22 cellular contexts compared by ENCODE assay signal in the genomic region with DNA sequence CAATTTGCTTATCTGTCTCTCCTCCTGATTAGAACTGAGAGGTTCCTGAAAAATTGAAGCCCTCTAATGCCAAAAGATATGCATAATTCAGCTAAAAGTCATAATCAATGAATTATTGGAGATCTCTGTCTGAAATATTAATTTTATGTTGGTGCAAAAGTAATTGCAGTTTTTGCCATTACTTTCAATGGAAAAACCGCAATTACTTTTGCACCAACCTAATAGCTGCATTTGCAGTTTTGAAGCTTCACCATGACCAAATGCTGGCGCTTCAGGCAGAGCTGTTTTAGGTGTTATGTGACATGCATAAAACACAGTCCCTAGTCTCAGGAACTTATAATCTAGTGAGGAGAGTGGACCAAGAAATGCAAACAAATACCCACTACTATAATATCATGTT. TPM values are rescaled to one million over a fixed set of nuclear protein-coding genes. Genes with fewer than 3 reads are reported as not detected.
DNase-seq lines count a peak whose midpoint lies in the region; ATAC-seq and TF ChIP-seq lines count a peak whose summit lies in the region.
"Had no signal": no experiment of that assay in that cellular context is flagged by ENCODE, and none has a peak within 500 bp of the region (broad histone marks: within the 10 kb centered on the region; RNA-seq: fewer than 3 reads in every experiment).

No MANE protein-coding gene starts in this region.

- no peaks in the 10 kb centered on the region for H4K20me1 ChIP-seq in SK-N-SH (ENCODE audit: insufficient read depth)

- no peak overlapping the region for H3K4me3 ChIP-seq in SK-N-SH (ENCODE audit: low read depth in 2 of 2, low read length in 1 of 2)

- no peaks in the 10 kb centered on the region for H3F3A ChIP-seq in SK-N-SH (replicated peaks; ENCODE audit: insufficient read depth)

- H3K4me2 ChIP-seq in SK-N-SH = no peak overlapping the region

- DNase-seq in activated CD8-positive, alpha-beta memory T cell treated with anti-CD3 and anti-CD28 coated beads, Interleukin-2, amount 10 ng/mL, durations not matched to agents 7 days and 5 days = no peak
- DNase-seq in activated CD8-positive, alpha-beta memory T cell treated with anti-CD3 and anti-CD28 coated beads, Interleukin-2, amount 50 U/mL, for 48 hours = no peak
- DNase-seq in HEK293T (ENCODE audit: extremely low spot score) (no peak), natural killer cell (no peak), SK-N-SH (no peak)
- no peak for DNase-seq in activated naive CD8-positive, alpha-beta T cell treated with anti-CD3 and anti-CD28 coated beads, Interleukin-2, amount 10 ng/mL, durations not matched to agents 7 days and 5 days
- DNase-seq in activated CD4-positive, alpha-beta T cell treated with anti-CD3 and anti-CD28 coated beads, Interleukin-2, amount 10 ng/mL, durations not matched to agents 7 days and 5 days = no peak
- DNase-seq: 8988T; AML-193; C1 segment of cervical spinal cord; CD8-positive, alpha-beta T cell; NCI-H1092 treated with DMSO at 0.1 percent for 48 hours; NCI-H1436 treated with DMSO at 0.1 percent for 48 hours; NCI-H1930; NCI-H2227 treated with DMSO at 0.1 percent for 48 hours; NCI-H510A; NCI-H774; NK-92 treated with Interleukin-12 subunit alpha and Interleukin-12 subunit beta, amount 100 ng/mL, for 24 hours had no signal

- CTCF ChIA-PET in activated CD8-positive, alpha-beta memory T cell treated with anti-CD3 and anti-CD28 coated beads, Interleukin-2, amount 10 ng/mL, durations not matched to agents 7 days and 5 days (lab: Charles Lee) = interaction anchor here (1.1 to 2.6 kb wide), 5 partner anchors 8 to 46 kb away, joined by 3 to 6 read pairs (median 4); a partner anchor contains a TSS
- CTCF ChIA-PET in HEK293T (lab: Yijun Ruan, JAX) (no interaction called here), SK-N-SH (lab: Yijun Ruan, JAX) (no interaction called here)
- CTCF ChIA-PET in activated CD4-positive, alpha-beta T cell treated with anti-CD3 and anti-CD28 coated beads, Interleukin-2, amount 10 ng/mL, durations not matched to agents 7 days and 5 days (lab: Charles Lee) = interaction anchor here (1.2 to 1.4 kb wide), 2 partner anchors 83 to 103 kb away, joined by 3 read pairs; no protein-coding TSS in a partner anchor

- POLR2A ChIA-PET in HEK293T (lab: Yijun Ruan, JAX) (no interaction called here), SK-N-SH (lab: Yijun Ruan, JAX) (no interaction called here)
- POLR2A ChIA-PET in activated naive CD8-positive, alpha-beta T cell treated with anti-CD3 and anti-CD28 coated beads, Interleukin-2, amount 10 ng/mL, durations not matched to agents 7 days and 5 days (lab: Charles Lee) = interaction anchor here (2.5 kb wide), 1 partner anchor 10 kb away, joined by 10 read pairs; no protein-coding TSS in a partner anchor
- POLR2A ChIA-PET in activated CD4-positive, alpha-beta T cell treated with anti-CD3 and anti-CD28 coated beads, Interleukin-2, amount 10 ng/mL, durations not matched to agents 7 days and 5 days (lab: Charles Lee) = no interaction called here

- 66% methylated on average over 2 of the region's 2 CpGs for WGBS in SK-N-SH (ENCODE audit: low lambda C conversion rate)

- TF ChIP-seq RAD21 in SK-N-SH (IDR thresholded peaks at IDR 0.05; ENCODE audit: low read length) = no peak

- no peak overlapping the region; the same call in 1 of the 2 replicates for H2AFZ ChIP-seq in SK-N-SH (ENCODE audit: low read depth)

- H3K36me3 Mint-ChIP-seq in activated CD8-positive, alpha-beta memory T cell treated with anti-CD3 and anti-CD28 coated beads, Interleukin-2, amount 10 ng/mL, durations not matched to agents 7 days and 5 days = peaks cover 8% of the 10 kb centered on the region
- peaks cover 11% of the 10 kb centered on the region for H3K36me3 Mint-ChIP-seq in activated naive CD8-positive, alpha-beta T cell treated with anti-CD3 and anti-CD28 coated beads, Interleukin-2, amount 10 ng/mL, durations not matched to agents 7 days and 5 days
- H3K36me3 Mint-ChIP-seq in natural killer cell = no peaks in the 10 kb centered on the region
- H3K36me3 Mint-ChIP-seq in activated CD4-positive, alpha-beta T cell treated with anti-CD3 and anti-CD28 coated beads, Interleukin-2, amount 10 ng/mL, durations not matched to agents 7 days and 5 days (ENCODE audit: low read depth) = peaks cover 8% of the 10 kb centered on the region
- H3K36me3 Mint-ChIP-seq: CD8-positive, alpha-beta T cell had no signal

- H3K36me3 ChIP-seq in SK-N-SH (replicated peaks in 1 of 2; ENCODE audit: control insufficient read depth in 1 of 2, insufficient read depth in 2 of 2, low read length in 1 of 2) = no peaks in the 10 kb centered on the region

- H3K9me3 Mint-ChIP-seq in activated CD8-positive, alpha-beta memory T cell treated with anti-CD3 and anti-CD28 coated beads, Interleukin-2, amount 10 ng/mL, durations not matched to agents 7 days and 5 days (ENCODE audit: low read depth) = peaks cover 2% of the 10 kb centered on the region
- H3K9me3 Mint-ChIP-seq in activated naive CD8-positive, alpha-beta T cell treated with anti-CD3 and anti-CD28 coated beads, Interleukin-2, amount 10 ng/mL, durations not matched to agents 7 days and 5 days = peaks cover 3% of the 10 kb centered on the region
- H3K9me3 Mint-ChIP-seq in natural killer cell = no peaks in the 10 kb centered on the region
- H3K9me3 Mint-ChIP-seq in activated CD4-positive, alpha-beta T cell treated with anti-CD3 and anti-CD28 coated beads, Interleukin-2, amount 10 ng/mL, durations not matched to agents 7 days and 5 days = peaks cover 5% of the 10 kb centered on the region
- H3K9me3 Mint-ChIP-seq: CD8-positive, alpha-beta T cell had no signal

- H3K27ac ChIP-seq in SK-N-SH (ENCODE audit: low read depth in 2 of 2, low read length in 1 of 2) = no peak overlapping the region

- no peaks in the 10 kb centered on the region for H3K9me2 ChIP-seq in SK-N-SH

- no peaks in the 10 kb centered on the region for H3K79me2 ChIP-seq in SK-N-SH (ENCODE audit: insufficient read depth)

- H3K9me3 ChIP-seq in SK-N-SH = no peaks in the 10 kb centered on the region

- no peak for TF ChIP-seq CTCF in natural killer cell (IDR thresholded peaks at IDR 0.05)
- TF ChIP-seq CTCF in SK-N-SH (IDR thresholded peaks at IDR 0.05) = no peak

- H3K27ac Mint-ChIP-seq in activated CD8-positive, alpha-beta memory T cell treated with anti-CD3 and anti-CD28 coated beads, Interleukin-2, amount 10 ng/mL, durations not matched to agents 7 days and 5 days = peak overlapping the region; percentile 66
- peak overlapping the region; percentile 27 for H3K27ac Mint-ChIP-seq in activated naive CD8-positive, alpha-beta T cell treated with anti-CD3 and anti-CD28 coated beads, Interleukin-2, amount 10 ng/mL, durations not matched to agents 7 days and 5 days
- H3K27ac Mint-ChIP-seq in natural killer cell = peak overlapping the region; percentile 68 to 84
- no peak overlapping the region for H3K27ac Mint-ChIP-seq in activated CD4-positive, alpha-beta T cell treated with anti-CD3 and anti-CD28 coated beads, Interleukin-2, amount 10 ng/mL, durations not matched to agents 7 days and 5 days
- H3K27ac Mint-ChIP-seq: CD8-positive, alpha-beta T cell had no signal

- intact Hi-C loops in natural killer cell (cut with micrococcal nuclease) = no loop called here

- H3K27me3 ChIP-seq in SK-N-SH (ENCODE audit: insufficient read depth) = no peaks in the 10 kb centered on the region

- H3K4me1 Mint-ChIP-seq in activated CD8-positive, alpha-beta memory T cell treated with anti-CD3 and anti-CD28 coated beads, Interleukin-2, amount 10 ng/mL, durations not matched to agents 7 days and 5 days = peaks cover 38% of the 10 kb centered on the region
- peaks cover 38% of the 10 kb centered on the region for H3K4me1 Mint-ChIP-seq in activated naive CD8-positive, alpha-beta T cell treated with anti-CD3 and anti-CD28 coated beads, Interleukin-2, amount 10 ng/mL, durations not matched to agents 7 days and 5 days
- H3K4me1 Mint-ChIP-seq in natural killer cell = peaks cover 28 to 30% of the 10 kb centered on the region in 2 donors
- peaks cover 36% of the 10 kb centered on the region for H3K4me1 Mint-ChIP-seq in activated CD4-positive, alpha-beta T cell treated with anti-CD3 and anti-CD28 coated beads, Interleukin-2, amount 10 ng/mL, durations not matched to agents 7 days and 5 days

- no peaks in the 10 kb centered on the region for H3K27me3 Mint-ChIP-seq in activated CD8-positive, alpha-beta memory T cell treated with anti-CD3 and anti-CD28 coated beads, Interleukin-2, amount 10 ng/mL, durations not matched to agents 7 days and 5 days
- H3K27me3 Mint-ChIP-seq in activated naive CD8-positive, alpha-beta T cell treated with anti-CD3 and anti-CD28 coated beads, Interleukin-2, amount 10 ng/mL, durations not matched to agents 7 days and 5 days = peaks cover 3% of the 10 kb centered on the region
- no peaks in the 10 kb centered on the region for H3K27me3 Mint-ChIP-seq in natural killer cell (ENCODE audit: low read depth in 2 of 2)
- peaks cover 32% of the 10 kb centered on the region for H3K27me3 Mint-ChIP-seq in activated CD4-positive, alpha-beta T cell treated with anti-CD3 and anti-CD28 coated beads, Interleukin-2, amount 10 ng/mL, durations not matched to agents 7 days and 5 days

- no peak overlapping the region for H3K4me3 Mint-ChIP-seq in activated CD8-positive, alpha-beta memory T cell treated with anti-CD3 and anti-CD28 coated beads, Interleukin-2, amount 10 ng/mL, durations not matched to agents 7 days and 5 days
- no peak overlapping the region for H3K4me3 Mint-ChIP-seq in activated naive CD8-positive, alpha-beta T cell treated with anti-CD3 and anti-CD28 coated beads, Interleukin-2, amount 10 ng/mL, durations not matched to agents 7 days and 5 days
- H3K4me3 Mint-ChIP-seq in natural killer cell = peak overlapping the region; percentile 76
- H3K4me3 Mint-ChIP-seq in activated CD4-positive, alpha-beta T cell treated with anti-CD3 and anti-CD28 coated beads, Interleukin-2, amount 10 ng/mL, durations not matched to agents 7 days and 5 days = no peak overlapping the region
- H3K4me3 Mint-ChIP-seq: CD8-positive, alpha-beta T cell had no signal

- no peaks in the 10 kb centered on the region; a peak in 1 of 4 replicates for H3K4me1 ChIP-seq in SK-N-SH (ENCODE audit: control insufficient read depth in 1 of 2, insufficient read depth in 2 of 2, low read depth in 1 of 2, low read length in 1 of 2)

- ATAC-seq in activated CD8-positive, alpha-beta memory T cell treated with anti-CD3 and anti-CD28 coated beads, Interleukin-2, amount 10 ng/mL, durations not matched to agents 7 days and 5 days = no peak
- no peak for ATAC-seq in activated naive CD8-positive, alpha-beta T cell treated with anti-CD3 and anti-CD28 coated beads, Interleukin-2, amount 10 ng/mL, durations not matched to agents 7 days and 5 days (ENCODE audit: low read depth)
- peak in 1 of 3 donors; percentile 52 for ATAC-seq in natural killer cell
- ATAC-seq: CD8-positive, alpha-beta T cell; HCT116 had no signal

- no peak overlapping the region for H3K9ac ChIP-seq in SK-N-SH

- no peak for TF ChIP-seq EP300 in SK-N-SH (IDR thresholded peaks at IDR 0.05; ENCODE audit: borderline replicate concordance in 1 of 2, low read depth in 1 of 2, low read length in 1 of 2)

RNA-seq across cellular contexts. Expression of a gene that starts 29.7 kb away (rescaled TPM):
- total RNA-seq in activated CD8-positive, alpha-beta memory T cell treated with anti-CD3 and anti-CD28 coated beads, Interleukin-2, amount 10 ng/mL, durations not matched to agents 7 days and 5 days = 10 to 100 TPM; 21.0 to 36.1 TPM
- total RNA-seq in activated naive CD8-positive, alpha-beta T cell treated with anti-CD3 and anti-CD28 coated beads, Interleukin-2, amount 10 ng/mL, durations not matched to agents 7 days and 5 days = 1 to 10 TPM; 4.5 to 4.6 TPM
- total RNA-seq in natural killer cell = 10 to 100 TPM; 22.1 to 44.5 (median 24.1) TPM
- 1 to 10 TPM; 1.4 to 1.6 TPM for total RNA-seq in activated CD4-positive, alpha-beta T cell treated with anti-CD3 and anti-CD28 coated beads, Interleukin-2, amount 10 ng/mL, durations not matched to agents 7 days and 5 days
- not detected in 2 replicates for polyA plus RNA-seq in SK-N-SH (2012; rRNA removed)
- not detected in 2 replicates for polyA plus RNA-seq in SK-N-SH (2012; cell fraction: cytosol; rRNA removed)
- polyA plus RNA-seq in SK-N-SH (2012; cell fraction: nucleus; rRNA removed) = not detected in 2 replicates
- total RNA-seq: Daoy, H1 had no signal
- polyA plus RNA-seq: AG04450, H1 had no signal

Comparison
In these comparisons a context has a peak if more than half of its experiments do, and no peak if none do; other contexts are left out.
1. CTCF ChIA-PET loops: an anchor here in activated CD8-positive, alpha-beta memory T cell treated with anti-CD3 and anti-CD28 coated beads, Interleukin-2, amount 10 ng/mL, durations not matched to agents 7 days and 5 days (1.1 to 2.6 kb wide) and activated CD4-positive, alpha-beta T cell treated with anti-CD3 and anti-CD28 coated beads, Interleukin-2, amount 10 ng/mL, durations not matched to agents 7 days and 5 days (1.2 to 1.4 kb wide); none called in HEK293T and SK-N-SH.